Comparison of ENCODE assay signal across 8 cellular contexts in genomic region chr15:55286442-55287189, GRCh38. TPM values are rescaled to one million over a fixed set of nuclear protein-coding genes. Genes with fewer than 3 reads are reported as not detected.
A peak's percentile ranks its signal among the peaks of the same experiment; 100 is the strongest.
DNase-seq lines count a peak whose midpoint lies in the region; ATAC-seq and TF ChIP-seq lines count a peak whose summit lies in the region.
"Not testable (repeated sequence)": the region's sequence is repeated elsewhere in the genome, so short reads cannot be mapped to it uniquely, and the experiment has no call there.

No MANE protein-coding gene starts in this region.

- peak overlapping the region in 3 of 10 experiments; percentile 85 to 95 (median 90); a peak in 6 of 20 replicates for H3K4me3 ChIP-seq in BLaER1 treated with 17β-estradiol and CSF1 and Interleukin-3, amounts not matched to agents 10 nM and 100 nM
- H3K4me3 ChIP-seq in effector memory CD4-positive, alpha-beta T cell (ENCODE audit: insufficient read depth, low read depth, low read length, poor library complexity, severe bottlenecking); stomach: not testable (repeated sequence)

- TF ChIP-seq CTCF in activated B cell treated with CpG ODN at 0.5 μM for 24 hours (IDR thresholded peaks at IDR 0.05); stomach (IDR thresholded peaks at IDR 0.05): not testable (repeated sequence)

- H3K36me3 Mint-ChIP-seq in IgD-negative memory B cell; activated B cell treated with CpG ODN at 0.5 μM for 24 hours (ENCODE audit: low read depth); naive thymus-derived CD8-positive, alpha-beta T cell: not testable (repeated sequence)
- peaks cover 74% of the 10 kb centered on the region for H3K36me3 Mint-ChIP-seq in activated T-cell treated with anti-CD3 and anti-CD28 coated beads, Interleukin-2, amount 50 U/mL, for 24 hours (ENCODE audit: low read depth)
- H3K36me3 Mint-ChIP-seq in activated naive CD8-positive, alpha-beta T cell: peaks cover 11% of the 10 kb centered on the region

- peak overlapping the region in 1 of 11 experiments; percentile 96; a peak in 3 of 22 replicates for H3K9ac ChIP-seq in BLaER1 treated with 17β-estradiol and CSF1 and Interleukin-3, amounts not matched to agents 10 nM and 100 nM

- DNase-seq in activated B cell treated with CpG ODN at 0.5 μM for 24 hours; activated T-cell treated with anti-CD3 and anti-CD28 coated beads, Interleukin-2, amount 50 U/mL, for 24 hours; effector memory CD4-positive, alpha-beta T cell; naive thymus-derived CD8-positive, alpha-beta T cell; stomach: not testable (repeated sequence)

- H3K4me2 ChIP-seq in BLaER1 treated with 17β-estradiol and CSF1 and Interleukin-3, amounts not matched to agents 10 nM and 100 nM: peak overlapping the region in 7 of 11 experiments; percentile 83 to 97 (median 95); a peak in 12 of 22 replicates

- H3K9me3 Mint-ChIP-seq in IgD-negative memory B cell; activated B cell treated with CpG ODN at 0.5 μM for 24 hours; activated T-cell treated with anti-CD3 and anti-CD28 coated beads, Interleukin-2, amount 50 U/mL, for 24 hours; activated naive CD8-positive, alpha-beta T cell (ENCODE audit: low read depth); naive thymus-derived CD8-positive, alpha-beta T cell: not testable (repeated sequence)

- H3K27ac ChIP-seq in BLaER1 treated with 17β-estradiol and CSF1 and Interleukin-3, amounts not matched to agents 10 nM and 100 nM: peak overlapping the region in 2 of 11 experiments; percentile 91 to 95; a peak in 2 of 22 replicates
- H3K27ac ChIP-seq in effector memory CD4-positive, alpha-beta T cell (ENCODE audit: insufficient read depth, low read length, poor library complexity, severe bottlenecking): peak overlapping the region; percentile 14
- peak overlapping the region; percentile 14 to 98 (median 97) for H3K27ac ChIP-seq in stomach

- H3K36me3 ChIP-seq in BLaER1 treated with 17β-estradiol and CSF1 and Interleukin-3, amounts not matched to agents 10 nM and 100 nM: peaks cover 0 to 55% (median 9%) of the 10 kb centered on the region in 11 experiments; a peak in 10 of 22 replicates
- H3K36me3 ChIP-seq in effector memory CD4-positive, alpha-beta T cell (ENCODE audit: control insufficient read depth, insufficient read depth, low read length); stomach: not testable (repeated sequence)

- not testable (repeated sequence) for H4K20me1 ChIP-seq in BLaER1 treated with 17β-estradiol and CSF1 and Interleukin-3, amounts not matched to agents 10 nM and 100 nM

- H3K27ac Mint-ChIP-seq in IgD-negative memory B cell: peak overlapping the region; percentile 43 to 78 (median 59)
- peak overlapping the region; percentile 0 for H3K27ac Mint-ChIP-seq in activated B cell treated with CpG ODN at 0.5 μM for 24 hours
- peak overlapping the region; percentile 99 for H3K27ac Mint-ChIP-seq in activated T-cell treated with anti-CD3 and anti-CD28 coated beads, Interleukin-2, amount 50 U/mL, for 24 hours
- H3K27ac Mint-ChIP-seq in activated naive CD8-positive, alpha-beta T cell: peak overlapping the region; percentile 96
- peak overlapping the region in 9 of 10 donors; percentile 63 to 98 (median 88) for H3K27ac Mint-ChIP-seq in naive thymus-derived CD8-positive, alpha-beta T cell

- TF ChIP-seq EP300 in stomach (IDR thresholded peaks at IDR 0.05): not testable (repeated sequence)

- 87 to 93% (median 90%) methylated on average over 9 to 10 of the region's 10 CpGs for WGBS in stomach, 5 donors

- peaks cover 20 to 74% (median 70%) of the 10 kb centered on the region in 10 experiments for H3K4me1 ChIP-seq in BLaER1 treated with 17β-estradiol and CSF1 and Interleukin-3, amounts not matched to agents 10 nM and 100 nM
- peaks cover 28% of the 10 kb centered on the region for H3K4me1 ChIP-seq in effector memory CD4-positive, alpha-beta T cell (ENCODE audit: control insufficient read depth, insufficient read depth, low read length, poor library complexity, severe bottlenecking)
- H3K4me1 ChIP-seq in stomach: peaks cover 30 to 80% (median 60%) of the 10 kb centered on the region in 4 donors

- not testable (repeated sequence) for ATAC-seq in activated B cell treated with CpG ODN at 0.5 μM for 24 hours (ENCODE audit: low read depth); naive thymus-derived CD8-positive, alpha-beta T cell

- CTCF ChIA-PET in activated B cell treated with CpG ODN at 0.5 μM for 24 hours (lab: Charles Lee): not testable (repeated sequence)

- peak overlapping the region in 3 of 4 donors; percentile 32 to 97 (median 49) for H3K4me3 Mint-ChIP-seq in IgD-negative memory B cell
- H3K4me3 Mint-ChIP-seq in activated B cell treated with CpG ODN at 0.5 μM for 24 hours: not testable (repeated sequence)
- H3K4me3 Mint-ChIP-seq in activated T-cell treated with anti-CD3 and anti-CD28 coated beads, Interleukin-2, amount 50 U/mL, for 24 hours: peak overlapping the region; percentile 96
- H3K4me3 Mint-ChIP-seq in activated naive CD8-positive, alpha-beta T cell: peak overlapping the region; percentile 94
- H3K4me3 Mint-ChIP-seq in naive thymus-derived CD8-positive, alpha-beta T cell: peak overlapping the region in 8 of 10 donors; percentile 1 to 97 (median 52)

- not testable (repeated sequence) for H3K27me3 Mint-ChIP-seq in IgD-negative memory B cell; activated B cell treated with CpG ODN at 0.5 μM for 24 hours; activated T-cell treated with anti-CD3 and anti-CD28 coated beads, Interleukin-2, amount 50 U/mL, for 24 hours; activated naive CD8-positive, alpha-beta T cell; naive thymus-derived CD8-positive, alpha-beta T cell

- not testable (repeated sequence) for H3K9me3 ChIP-seq in BLaER1 treated with 17β-estradiol and CSF1 and Interleukin-3, amounts not matched to agents 10 nM and 100 nM (replicated peaks in 1 of 11); effector memory CD4-positive, alpha-beta T cell (ENCODE audit: control insufficient read depth, low read length); stomach

- not testable (repeated sequence) for TF ChIP-seq POLR2A in stomach (IDR thresholded peaks at IDR 0.05)

- H3K27me3 ChIP-seq in BLaER1 treated with 17β-estradiol and CSF1 and Interleukin-3, amounts not matched to agents 10 nM and 100 nM; effector memory CD4-positive, alpha-beta T cell (replicated peaks; ENCODE audit: control insufficient read depth, insufficient read depth, low read length, poor library complexity, severe bottlenecking); stomach: not testable (repeated sequence)

- H3K4me1 Mint-ChIP-seq in IgD-negative memory B cell: peaks cover 26 to 45% (median 40%) of the 10 kb centered on the region in 3 donors
- peaks cover 47% of the 10 kb centered on the region for H3K4me1 Mint-ChIP-seq in activated B cell treated with CpG ODN at 0.5 μM for 24 hours
- H3K4me1 Mint-ChIP-seq in activated T-cell treated with anti-CD3 and anti-CD28 coated beads, Interleukin-2, amount 50 U/mL, for 24 hours (ENCODE audit: low read depth): peaks cover 75% of the 10 kb centered on the region
- H3K4me1 Mint-ChIP-seq in activated naive CD8-positive, alpha-beta T cell (ENCODE audit: low read depth): peaks cover 72% of the 10 kb centered on the region
- H3K4me1 Mint-ChIP-seq in naive thymus-derived CD8-positive, alpha-beta T cell: peaks cover 34 to 76% (median 73%) of the 10 kb centered on the region in 4 donors

- intact Hi-C loops in activated B cell treated with CpG ODN at 0.5 μM for 24 hours (cut with micrococcal nuclease); stomach (cut with DNase I; ENCODE audit: low total_unique reads): not testable (repeated sequence)

- POLR2A ChIA-PET in activated B cell treated with CpG ODN at 0.5 μM for 24 hours (lab: Charles Lee): interaction anchor here (0.6 kb wide), 1 partner anchor 71 kb away, joined by 3 read pairs; no protein-coding TSS in a partner anchor
- POLR2A ChIA-PET in naive thymus-derived CD8-positive, alpha-beta T cell (lab: Charles Lee): interaction anchor here (0.7 kb wide), 2 partner anchors 33 to 78 kb away, joined by 4 to 5 read pairs; partner anchors contain the start of genes PIGB and PIGBOS1

RNA-seq across cellular contexts. Expression of gene RAB27A, which starts 3.0 kb away (rescaled TPM):
- polyA plus RNA-seq in IgD-negative memory B cell (15.3 TPM), stomach (100 to 1,000 TPM in 1 of 3 donors, 10 to 100 TPM in 2; 19.0 to 146 (median 59.5) TPM)
- total RNA-seq in activated B cell treated with CpG ODN at 0.5 μM for 24 hours (26.7 and 28.6 TPM in 2 replicates), stomach (10 to 100 TPM in 4 of 5 donors, 1 to 10 TPM in 1; 4.3 to 78.4 (median 56.7) TPM)
- 10 to 100 TPM; 26.2 to 28.0 TPM for total RNA-seq in naive thymus-derived CD8-positive, alpha-beta T cell
- 10 to 100 TPM; 35.0 to 88.0 (median 39.3) TPM for polyA plus RNA-seq in naive thymus-derived CD8-positive, alpha-beta T cell

RNA-seq across cellular contexts. Expression of gene PIGBOS1, which starts 32.3 kb away (rescaled TPM):
- polyA plus RNA-seq in IgD-negative memory B cell (36.0 TPM), stomach (10 to 100 TPM; 21.2 to 28.8 (median 23.8) TPM)
- total RNA-seq in activated B cell treated with CpG ODN at 0.5 μM for 24 hours (10.7 and 12.6 TPM in 2 replicates), stomach (10 to 100 TPM in 3 of 5 donors, 1 to 10 TPM in 2; 7.0 to 12.7 (median 11.2) TPM)
- 10 to 100 TPM; 15.7 to 16.5 TPM for total RNA-seq in naive thymus-derived CD8-positive, alpha-beta T cell
- 10 to 100 TPM; 28.4 to 37.5 (median 34.0) TPM for polyA plus RNA-seq in naive thymus-derived CD8-positive, alpha-beta T cell

RNA-seq across cellular contexts. Expression of gene PIGB, which starts 32.4 kb away (rescaled TPM):
- 26.1 TPM for polyA plus RNA-seq in IgD-negative memory B cell
- 29.8 and 31.2 TPM in 2 replicates for total RNA-seq in activated B cell treated with CpG ODN at 0.5 μM for 24 hours
- total RNA-seq in naive thymus-derived CD8-positive, alpha-beta T cell: 10 to 100 TPM; 12.4 to 21.2 TPM
- polyA plus RNA-seq in naive thymus-derived CD8-positive, alpha-beta T cell: 10 to 100 TPM; 10.8 to 15.3 (median 13.5) TPM
- 10 to 100 TPM in 2 of 5 donors, 1 to 10 TPM in 2, under 1 TPM in 1; 0.58 to 21.2 (median 5.3) TPM for total RNA-seq in stomach
- polyA plus RNA-seq in stomach: 10 to 100 TPM in 1 of 3 donors, 1 to 10 TPM in 2; 6.3 to 12.8 (median 9.2) TPM

Comparison
In these comparisons a context has a peak if more than half of its experiments do, and no peak if none do; other contexts are left out.
1. H3K27ac Mint-ChIP-seq: peak in every context shown above with its lines; median percentile 99 in activated T-cell treated with anti-CD3 and anti-CD28 coated beads, Interleukin-2, amount 50 U/mL, for 24 hours; 96 in activated naive CD8-positive, alpha-beta T cell; 88 in naive thymus-derived CD8-positive, alpha-beta T cell; 59 in IgD-negative memory B cell; 0 in activated B cell treated with CpG ODN at 0.5 μM for 24 hours.